In the genomic region with DNA sequence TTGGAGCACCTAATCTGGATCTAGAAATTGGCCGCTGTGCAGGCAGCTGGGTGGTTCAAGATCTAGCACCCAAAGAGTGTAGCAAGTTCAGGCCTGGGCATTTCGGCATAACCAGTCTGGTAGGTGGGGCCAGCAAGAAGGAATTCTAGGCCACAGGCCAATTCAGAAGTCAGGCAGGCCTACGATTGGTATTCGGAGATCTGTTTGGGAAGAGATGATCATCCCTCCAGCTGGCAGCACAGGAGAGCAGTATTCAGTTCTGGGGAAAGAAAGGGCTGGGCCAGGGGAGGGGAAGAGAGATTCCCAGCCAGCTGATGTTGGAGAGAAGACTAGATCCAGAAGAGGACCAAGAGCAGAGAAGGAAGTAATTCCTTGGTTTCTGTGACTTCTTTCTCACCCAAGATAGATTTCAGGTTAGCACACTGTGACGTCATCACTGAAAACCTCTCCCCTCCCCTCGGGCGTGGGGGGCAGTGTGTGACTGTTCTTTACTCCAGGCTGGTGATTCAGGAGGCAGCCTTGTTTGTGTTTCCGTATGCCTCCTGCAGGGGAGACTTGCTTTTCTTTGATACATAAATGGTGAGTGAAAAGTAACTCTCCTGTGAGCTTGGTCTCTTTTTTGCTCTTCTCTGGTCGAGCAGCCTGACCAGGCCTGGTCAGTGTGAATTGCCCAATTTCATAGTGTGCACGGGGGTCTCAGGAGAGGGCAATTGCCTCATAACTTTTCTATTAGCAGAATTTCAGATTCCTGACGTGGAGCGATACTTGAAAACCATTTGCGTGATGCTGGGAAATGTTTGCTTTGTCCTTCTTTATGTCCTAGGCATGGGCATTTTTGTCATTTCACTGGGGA, we compare ENCODE assay signal across 9 cellular contexts.
DNase-seq lines count a peak whose midpoint lies in the region; ATAC-seq and TF ChIP-seq lines count a peak whose summit lies in the region.
"Had no signal": no experiment of that assay in that cellular context is flagged by ENCODE, and none has a peak within 500 bp of the region (broad histone marks: within the 10 kb centered on the region; RNA-seq: fewer than 3 reads in every experiment).

No MANE protein-coding gene starts in this region.

- H3K27me3 ChIP-seq in mucosa of stomach (ENCODE audit: control insufficient read depth, insufficient read depth, low read length) = no peaks in the 10 kb centered on the region

- no peak overlapping the region for H3K4me3 Mint-ChIP-seq in stimulated activated effector memory CD8-positive, alpha-beta T cell treated with anti-CD3 and anti-CD28 coated beads, Interleukin-12 subunit alpha, Interleukin-12 subunit beta, amount 100 ng/mL, for 72 hours
- H3K4me3 Mint-ChIP-seq in stimulated activated memory B cell treated with anti-CD40 and anti-IgM and Interleukin-4, amounts not matched to agents 10 μg/mL and 1 μg/mL and 100 μg/mL, for 72 hours = no peak overlapping the region

- peak overlapping the region; percentile 94 for H3K27ac ChIP-seq in epithelial cell of prostate

- H3K9me3 Mint-ChIP-seq in stimulated activated effector memory CD8-positive, alpha-beta T cell treated with anti-CD3 and anti-CD28 coated beads, Interleukin-12 subunit alpha, Interleukin-12 subunit beta, amount 100 ng/mL, for 72 hours = peaks cover 2% of the 10 kb centered on the region
- H3K9me3 Mint-ChIP-seq in stimulated activated memory B cell treated with anti-CD40 and anti-IgM and Interleukin-4, amounts not matched to agents 10 μg/mL and 1 μg/mL and 100 μg/mL, for 72 hours = no peaks in the 10 kb centered on the region

- peaks cover 64% of the 10 kb centered on the region for H3K4me1 ChIP-seq in mucosa of stomach (ENCODE audit: control insufficient read depth, insufficient read depth, low read length)

- no peak overlapping the region for H3K27ac Mint-ChIP-seq in stimulated activated effector memory CD8-positive, alpha-beta T cell treated with anti-CD3 and anti-CD28 coated beads, Interleukin-12 subunit alpha, Interleukin-12 subunit beta, amount 100 ng/mL, for 72 hours
- no peak overlapping the region for H3K27ac Mint-ChIP-seq in stimulated activated memory B cell treated with anti-CD40 and anti-IgM and Interleukin-4, amounts not matched to agents 10 μg/mL and 1 μg/mL and 100 μg/mL, for 72 hours

- H3K4me1 Mint-ChIP-seq in stimulated activated effector memory CD8-positive, alpha-beta T cell treated with anti-CD3 and anti-CD28 coated beads, Interleukin-12 subunit alpha, Interleukin-12 subunit beta, amount 100 ng/mL, for 72 hours = no peaks in the 10 kb centered on the region
- H3K4me1 Mint-ChIP-seq in stimulated activated memory B cell treated with anti-CD40 and anti-IgM and Interleukin-4, amounts not matched to agents 10 μg/mL and 1 μg/mL and 100 μg/mL, for 72 hours = no peaks in the 10 kb centered on the region

- no peaks in the 10 kb centered on the region for H3K36me3 Mint-ChIP-seq in stimulated activated effector memory CD8-positive, alpha-beta T cell treated with anti-CD3 and anti-CD28 coated beads, Interleukin-12 subunit alpha, Interleukin-12 subunit beta, amount 100 ng/mL, for 72 hours
- H3K36me3 Mint-ChIP-seq in stimulated activated memory B cell treated with anti-CD40 and anti-IgM and Interleukin-4, amounts not matched to agents 10 μg/mL and 1 μg/mL and 100 μg/mL, for 72 hours = no peaks in the 10 kb centered on the region

- H3K9ac ChIP-seq in mucosa of stomach (ENCODE audit: low read length) = peak overlapping the region; percentile 30

- peak; percentile 16 for DNase-seq in AG09319 (ENCODE audit: extremely low read depth, low read depth)
- DNase-seq in NCI-H226 = peak; percentile 82
- DNase-seq in epithelial cell of prostate (ENCODE audit: low read depth, low spot score) = peak; percentile 89
- DNase-seq in stimulated activated effector memory CD8-positive, alpha-beta T cell treated with anti-CD3 and anti-CD28 coated beads, Interleukin-12 subunit alpha, Interleukin-12 subunit beta, amount 100 ng/mL, for 72 hours (ENCODE audit: low spot score in 2 of 2) = no peak
- DNase-seq in NCI-H2196 (lab: John Stamatoyannopoulos, UW; ENCODE audit: unreplicated experiment) = no peak
- DNase-seq in inferior parietal cortex (ENCODE audit: extremely low spot score) = no peak
- DNase-seq: NCI-H345 had no signal

- no peaks in the 10 kb centered on the region for H3K36me3 ChIP-seq in mucosa of stomach (ENCODE audit: control insufficient read depth, insufficient read depth, low read length)

- no peak; the same call in 1 of the 2 replicates for TF ChIP-seq CTCF in AG09319 (IDR thresholded peaks at IDR 0.05; ENCODE audit: low read depth, low read length)

- ATAC-seq in stimulated activated effector memory CD8-positive, alpha-beta T cell treated with anti-CD3 and anti-CD28 coated beads, Interleukin-12 subunit alpha, Interleukin-12 subunit beta, amount 100 ng/mL, for 72 hours = no peak
- ATAC-seq in stimulated activated memory B cell treated with anti-CD40 and anti-IgM and Interleukin-4, amounts not matched to agents 10 μg/mL and 1 μg/mL and 100 μg/mL, for 72 hours = no peak

- no peak overlapping the region for H3K4me3 ChIP-seq in mucosa of stomach (ENCODE audit: low read length)

- H3K9me3 ChIP-seq in mucosa of stomach (ENCODE audit: control insufficient read depth, low read length) = no peaks in the 10 kb centered on the region

- H3K27me3 Mint-ChIP-seq in stimulated activated memory B cell treated with anti-CD40 and anti-IgM and Interleukin-4, amounts not matched to agents 10 μg/mL and 1 μg/mL and 100 μg/mL, for 72 hours = peaks cover 15% of the 10 kb centered on the region

Comparison
In these comparisons a context has a peak if more than half of its experiments do, and no peak if none do; other contexts are left out.
1. DNase-seq: peak in AG09319 (single experiment), NCI-H226 (single experiment) and epithelial cell of prostate (single experiment); none in stimulated activated effector memory CD8-positive, alpha-beta T cell treated with anti-CD3 and anti-CD28 coated beads, Interleukin-12 subunit alpha, Interleukin-12 subunit beta, amount 100 ng/mL, for 72 hours (0 of 2), NCI-H2196 (single experiment) and inferior parietal cortex (single experiment).